1 cellular context compared by ENCODE assay signal in the genomic region with DNA sequence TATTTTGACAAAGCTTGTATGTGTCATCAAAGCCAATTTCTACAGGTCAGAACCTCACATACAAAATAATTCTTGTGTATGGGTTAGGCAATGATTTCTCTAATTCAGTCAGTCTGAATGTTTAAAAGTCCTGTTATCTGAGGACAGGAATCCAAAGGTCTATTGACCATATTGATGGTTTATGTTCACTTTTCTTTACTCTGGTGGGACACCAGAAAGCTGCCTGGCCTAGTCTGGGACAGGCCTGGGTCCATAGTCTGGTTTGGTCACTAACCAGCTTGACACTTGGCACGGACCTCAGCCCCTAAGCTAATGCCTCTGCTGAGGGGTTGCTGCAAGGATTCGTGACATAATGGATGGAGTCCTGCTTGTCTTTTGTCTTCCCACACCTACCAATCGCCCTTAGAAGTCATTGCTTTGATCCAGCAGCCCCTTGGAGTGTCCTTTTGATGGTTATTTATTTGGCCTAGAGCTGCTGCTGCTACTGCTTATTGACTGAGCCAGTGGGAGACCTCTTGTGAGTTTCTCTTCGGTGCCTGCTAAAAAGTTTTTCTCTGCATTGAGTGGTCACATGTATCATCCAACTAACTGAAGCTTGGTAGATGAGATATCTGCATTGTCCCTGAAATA.
A peak's percentile ranks its signal among the peaks of the same experiment; 100 is the strongest.
TF ChIP-seq lines count a peak whose summit lies in the region.

No MANE protein-coding gene starts in this region.

TF ChIP-seq in liver, 16 proteins besides CTCF, POLR2A, EP300 and RAD21:
- TF ChIP-seq, protein P1, sequence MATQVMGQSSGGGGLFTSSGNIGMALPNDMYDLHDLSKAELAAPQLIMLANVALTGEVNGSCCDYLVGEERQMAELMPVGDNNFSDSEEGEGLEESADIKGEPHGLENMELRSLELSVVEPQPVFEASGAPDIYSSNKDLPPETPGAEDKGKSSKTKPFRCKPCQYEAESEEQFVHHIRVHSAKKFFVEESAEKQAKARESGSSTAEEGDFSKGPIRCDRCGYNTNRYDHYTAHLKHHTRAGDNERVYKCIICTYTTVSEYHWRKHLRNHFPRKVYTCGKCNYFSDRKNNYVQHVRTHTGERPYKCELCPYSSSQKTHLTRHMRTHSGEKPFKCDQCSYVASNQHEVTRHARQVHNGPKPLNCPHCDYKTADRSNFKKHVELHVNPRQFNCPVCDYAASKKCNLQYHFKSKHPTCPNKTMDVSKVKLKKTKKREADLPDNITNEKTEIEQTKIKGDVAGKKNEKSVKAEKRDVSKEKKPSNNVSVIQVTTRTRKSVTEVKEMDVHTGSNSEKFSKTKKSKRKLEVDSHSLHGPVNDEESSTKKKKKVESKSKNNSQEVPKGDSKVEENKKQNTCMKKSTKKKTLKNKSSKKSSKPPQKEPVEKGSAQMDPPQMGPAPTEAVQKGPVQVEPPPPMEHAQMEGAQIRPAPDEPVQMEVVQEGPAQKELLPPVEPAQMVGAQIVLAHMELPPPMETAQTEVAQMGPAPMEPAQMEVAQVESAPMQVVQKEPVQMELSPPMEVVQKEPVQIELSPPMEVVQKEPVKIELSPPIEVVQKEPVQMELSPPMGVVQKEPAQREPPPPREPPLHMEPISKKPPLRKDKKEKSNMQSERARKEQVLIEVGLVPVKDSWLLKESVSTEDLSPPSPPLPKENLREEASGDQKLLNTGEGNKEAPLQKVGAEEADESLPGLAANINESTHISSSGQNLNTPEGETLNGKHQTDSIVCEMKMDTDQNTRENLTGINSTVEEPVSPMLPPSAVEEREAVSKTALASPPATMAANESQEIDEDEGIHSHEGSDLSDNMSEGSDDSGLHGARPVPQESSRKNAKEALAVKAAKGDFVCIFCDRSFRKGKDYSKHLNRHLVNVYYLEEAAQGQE (IDR thresholded peaks at IDR 0.05): peak; percentile 58
- TF ChIP-seq NR2F2 (IDR thresholded peaks at IDR 0.05) (peak; percentile 73), JUND (IDR thresholded peaks at IDR 0.05) (peak; percentile 84 to 87), HNF4A (conservative IDR thresholded peaks at IDR 0.05) (peak; percentile 99 to 100), YY1 (IDR thresholded peaks at IDR 0.05) (peak; percentile 68), TAF1 (conservative IDR thresholded peaks at IDR 0.05) (no peak), FOXA2 (IDR thresholded peaks at IDR 0.05) (peak; percentile 63), SP1 (IDR thresholded peaks at IDR 0.05) (peak; percentile 95), FOXA1 (IDR thresholded peaks at IDR 0.05) (peak; percentile 43), RXRA (IDR thresholded peaks at IDR 0.05) (peak; percentile 90 to 95), GABPA (IDR thresholded peaks at IDR 0.05 in 1 of 2, conservative IDR thresholded peaks at IDR 0.05 in 1 of 2) (no peak), HNF4G (IDR thresholded peaks at IDR 0.05) (peak; percentile 99), EGR1 (IDR thresholded peaks at IDR 0.05; ENCODE audit: low read depth in 2 of 2) (no peak)
- TF ChIP-seq, protein P2, sequence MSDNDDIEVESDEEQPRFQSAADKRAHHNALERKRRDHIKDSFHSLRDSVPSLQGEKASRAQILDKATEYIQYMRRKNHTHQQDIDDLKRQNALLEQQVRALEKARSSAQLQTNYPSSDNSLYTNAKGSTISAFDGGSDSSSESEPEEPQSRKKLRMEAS (IDR thresholded peaks at IDR 0.05): no peak
- TF ChIP-seq, protein P3, sequence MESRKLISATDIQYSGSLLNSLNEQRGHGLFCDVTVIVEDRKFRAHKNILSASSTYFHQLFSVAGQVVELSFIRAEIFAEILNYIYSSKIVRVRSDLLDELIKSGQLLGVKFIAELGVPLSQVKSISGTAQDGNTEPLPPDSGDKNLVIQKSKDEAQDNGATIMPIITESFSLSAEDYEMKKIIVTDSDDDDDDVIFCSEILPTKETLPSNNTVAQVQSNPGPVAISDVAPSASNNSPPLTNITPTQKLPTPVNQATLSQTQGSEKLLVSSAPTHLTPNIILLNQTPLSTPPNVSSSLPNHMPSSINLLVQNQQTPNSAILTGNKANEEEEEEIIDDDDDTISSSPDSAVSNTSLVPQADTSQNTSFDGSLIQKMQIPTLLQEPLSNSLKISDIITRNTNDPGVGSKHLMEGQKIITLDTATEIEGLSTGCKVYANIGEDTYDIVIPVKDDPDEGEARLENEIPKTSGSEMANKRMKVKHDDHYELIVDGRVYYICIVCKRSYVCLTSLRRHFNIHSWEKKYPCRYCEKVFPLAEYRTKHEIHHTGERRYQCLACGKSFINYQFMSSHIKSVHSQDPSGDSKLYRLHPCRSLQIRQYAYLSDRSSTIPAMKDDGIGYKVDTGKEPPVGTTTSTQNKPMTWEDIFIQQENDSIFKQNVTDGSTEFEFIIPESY (IDR thresholded peaks at IDR 0.05): peak; percentile 87
- TF ChIP-seq, protein P4, sequence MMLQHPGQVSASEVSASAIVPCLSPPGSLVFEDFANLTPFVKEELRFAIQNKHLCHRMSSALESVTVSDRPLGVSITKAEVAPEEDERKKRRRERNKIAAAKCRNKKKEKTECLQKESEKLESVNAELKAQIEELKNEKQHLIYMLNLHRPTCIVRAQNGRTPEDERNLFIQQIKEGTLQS (IDR thresholded peaks at IDR 0.05): peak; percentile 56
TF ChIP-seq in liver: peak in this region for 12.
